ENCODE assay signal across 15 cellular contexts in the genomic region with DNA sequence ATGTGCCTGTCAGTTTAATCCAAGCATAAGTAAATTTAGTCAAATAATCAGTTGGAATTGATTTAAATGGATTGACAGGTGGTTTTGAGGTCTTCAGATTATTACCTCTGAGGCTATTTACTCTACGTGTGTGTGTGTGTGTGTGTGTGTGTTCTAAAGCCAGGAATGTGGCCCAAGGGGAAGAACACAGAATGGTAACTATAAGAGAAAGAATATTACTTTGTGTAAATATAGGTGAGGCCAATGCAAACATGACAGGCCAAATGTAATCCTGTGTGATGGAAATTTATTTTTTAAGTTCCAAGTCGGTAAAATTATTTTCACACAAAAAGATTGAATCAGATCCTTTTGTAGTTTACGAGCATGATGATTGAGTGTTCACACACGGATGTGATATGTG.
"Had no signal": no experiment of that assay in that cellular context is flagged by ENCODE, and none has a peak within 500 bp of the region (broad histone marks: within the 10 kb centered on the region; RNA-seq: fewer than 3 reads in every experiment).

No MANE protein-coding gene starts in this region.

- H3K4me1 ChIP-seq: adrenal gland, upper lobe of right lung had no signal

- H3K4me3 Mint-ChIP-seq: central memory CD8-positive, alpha-beta T cell; dendritic cell treated with granulocyte-macrophage colony-stimulating factor and Interleukin-4, amounts not matched to agents 40 ng/mL and 50 ng/mL, for 4 days; neural crest cell; stimulated activated naive CD8-positive, alpha-beta T cell treated with anti-CD3 and anti-CD28 coated beads, Interleukin-15, Interleukin-2, amounts not matched to agents 100 ng/mL and 50 ng/mL, for 24 hours; T-cell had no signal

- DNase-seq: activated CD4-positive, alpha-beta T cell treated with anti-CD3 and anti-CD28 coated beads for 48 hours; activated naive CD4-positive, alpha-beta T cell treated with anti-CD3 and anti-CD28 coated beads, Interleukin-2, amount 50 U/mL, for 16 hours; adrenal gland; islet precursor cell; mesendoderm; stimulated activated CD4-positive, alpha-beta T cell treated with anti-CD3 and anti-CD28 coated beads, Interleukin-15, amount 100 ng/mL, for 24 hours; stimulated activated CD4-positive, alpha-beta T cell treated with anti-CD3 and anti-CD28 coated beads, Interleukin-4, amount 100 ng/mL, for 24 hours; T-cell; T1000 had no signal

- H3K4me3 ChIP-seq: adrenal gland, esophagus muscularis mucosa, upper lobe of right lung had no signal

- H3K27ac Mint-ChIP-seq: dendritic cell treated with granulocyte-macrophage colony-stimulating factor and Interleukin-4, amounts not matched to agents 40 ng/mL and 50 ng/mL, for 4 days; stimulated activated naive CD8-positive, alpha-beta T cell treated with anti-CD3 and anti-CD28 coated beads, Interleukin-15, Interleukin-2, amounts not matched to agents 100 ng/mL and 50 ng/mL, for 24 hours; T-cell had no signal

- H3K4me1 Mint-ChIP-seq: central memory CD8-positive, alpha-beta T cell had no signal

- H3K9me3 ChIP-seq: adrenal gland, esophagus muscularis mucosa, upper lobe of right lung had no signal

- H3K27me3 Mint-ChIP-seq: central memory CD8-positive, alpha-beta T cell; dendritic cell treated with granulocyte-macrophage colony-stimulating factor and Interleukin-4, amounts not matched to agents 40 ng/mL and 50 ng/mL, for 4 days; stimulated activated naive CD8-positive, alpha-beta T cell treated with anti-CD3 and anti-CD28 coated beads, Interleukin-15, Interleukin-2, amounts not matched to agents 100 ng/mL and 50 ng/mL, for 24 hours; T-cell had no signal

- H3K36me3 ChIP-seq: adrenal gland, esophagus muscularis mucosa, upper lobe of right lung had no signal

- H3K27me3 ChIP-seq: adrenal gland, esophagus muscularis mucosa, upper lobe of right lung had no signal

- H3K36me3 Mint-ChIP-seq: T-cell had no signal

- H3K27ac ChIP-seq: adrenal gland, esophagus muscularis mucosa, upper lobe of right lung had no signal

- H3K9me3 Mint-ChIP-seq: central memory CD8-positive, alpha-beta T cell; stimulated activated naive CD8-positive, alpha-beta T cell treated with anti-CD3 and anti-CD28 coated beads, Interleukin-15, Interleukin-2, amounts not matched to agents 100 ng/mL and 50 ng/mL, for 24 hours; T-cell had no signal
